Comparison of ENCODE assay signal across 18 cellular contexts in the genomic region with DNA sequence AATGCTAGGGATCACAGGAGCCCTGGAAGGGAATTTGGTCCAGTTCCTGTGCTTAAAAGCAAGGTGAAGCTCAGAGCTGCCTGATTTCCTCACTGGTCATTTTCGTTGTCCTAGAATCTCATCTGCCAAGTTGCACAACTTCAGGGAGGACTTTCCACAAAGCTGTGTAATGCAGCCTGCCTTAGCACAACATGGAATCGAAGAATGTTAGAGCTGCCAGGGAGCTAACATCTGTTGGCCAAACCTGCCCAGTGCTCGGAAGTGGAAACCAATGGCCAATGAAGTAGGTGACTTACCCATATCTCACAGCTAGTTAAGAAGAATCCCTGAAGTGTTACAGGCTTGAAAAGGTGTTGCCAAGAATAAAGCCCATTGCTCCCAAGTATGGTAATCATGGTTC.
"Had no signal": no experiment of that assay in that cellular context is flagged by ENCODE, and none has a peak within 500 bp of the region (broad histone marks: within the 10 kb centered on the region; RNA-seq: fewer than 3 reads in every experiment).

No MANE protein-coding gene starts in this region.

- ATAC-seq: activated T-helper 17 cell treated with anti-CD3 and anti-CD28 coated beads, Interleukin-2, amount 50 U/mL, for 72 hours; body of pancreas; effector memory CD8-positive, alpha-beta T cell; foreskin keratinocyte; left cardiac atrium; right cardiac atrium; stimulated activated naive B cell treated with anti-CD40 and anti-IgM and Interleukin-4, amounts not matched to agents 10 μg/mL and 1 μg/mL and 100 μg/mL, for 72 hours; WTC11 had no signal

- H3K36me3 Mint-ChIP-seq: immature natural killer cell; naive B cell; stimulated activated naive B cell treated with anti-CD40 and anti-IgM and Interleukin-4, amounts not matched to agents 10 μg/mL and 1 μg/mL and 100 μg/mL, for 72 hours; WTC11 had no signal

- H3K27ac ChIP-seq: body of pancreas, epithelial cell of prostate, foreskin keratinocyte had no signal

- H3K9me3 Mint-ChIP-seq: activated CD4-positive, alpha-beta T cell treated with anti-CD3 and anti-CD28 coated beads, Interleukin-2, amount 10 ng/mL, durations not matched to agents 24 days and 14 days; activated T-helper 17 cell treated with anti-CD3 and anti-CD28 coated beads, Interleukin-2, amount 50 U/mL, for 72 hours; dendritic cell treated with granulocyte-macrophage colony-stimulating factor and Interleukin-4, amounts not matched to agents 40 ng/mL and 50 ng/mL, for 4 days; effector memory CD8-positive, alpha-beta T cell; immature natural killer cell; WTC11 had no signal

- H3K27ac Mint-ChIP-seq: activated CD4-positive, alpha-beta T cell treated with anti-CD3 and anti-CD28 coated beads, Interleukin-2, amount 10 ng/mL, durations not matched to agents 24 days and 14 days; activated T-helper 17 cell treated with anti-CD3 and anti-CD28 coated beads, Interleukin-2, amount 50 U/mL, for 72 hours; dendritic cell treated with granulocyte-macrophage colony-stimulating factor and Interleukin-4, amounts not matched to agents 40 ng/mL and 50 ng/mL, for 4 days; naive B cell; stimulated activated naive B cell treated with anti-CD40 and anti-IgM and Interleukin-4, amounts not matched to agents 10 μg/mL and 1 μg/mL and 100 μg/mL, for 72 hours; T-helper 1 cell treated with Interleukin-12 subunit alpha and Interleukin-12 subunit beta and Interleukin-4 antibody, amounts not matched to agents 30 μg/mL and 1 μg/mL, for 36 hours; WTC11 had no signal

- H3K4me3 ChIP-seq: body of pancreas, lung had no signal

- H3K4me3 Mint-ChIP-seq: activated CD4-positive, alpha-beta T cell treated with anti-CD3 and anti-CD28 coated beads, Interleukin-2, amount 10 ng/mL, durations not matched to agents 24 days and 14 days; activated T-helper 17 cell treated with anti-CD3 and anti-CD28 coated beads, Interleukin-2, amount 50 U/mL, for 72 hours; dendritic cell treated with granulocyte-macrophage colony-stimulating factor and Interleukin-4, amounts not matched to agents 40 ng/mL and 50 ng/mL, for 4 days; effector memory CD8-positive, alpha-beta T cell; immature natural killer cell; naive B cell; stimulated activated naive B cell treated with anti-CD40 and anti-IgM and Interleukin-4, amounts not matched to agents 10 μg/mL and 1 μg/mL and 100 μg/mL, for 72 hours; T-helper 1 cell treated with Interleukin-12 subunit alpha and Interleukin-12 subunit beta and Interleukin-4 antibody, amounts not matched to agents 30 μg/mL and 1 μg/mL, for 36 hours; WTC11 had no signal

- H3K9me3 ChIP-seq: body of pancreas had no signal

- H3K27me3 Mint-ChIP-seq: activated CD4-positive, alpha-beta T cell treated with anti-CD3 and anti-CD28 coated beads, Interleukin-2, amount 10 ng/mL, durations not matched to agents 24 days and 14 days; activated T-helper 17 cell treated with anti-CD3 and anti-CD28 coated beads, Interleukin-2, amount 50 U/mL, for 72 hours; dendritic cell treated with granulocyte-macrophage colony-stimulating factor and Interleukin-4, amounts not matched to agents 40 ng/mL and 50 ng/mL, for 4 days; effector memory CD8-positive, alpha-beta T cell; naive B cell; stimulated activated naive B cell treated with anti-CD40 and anti-IgM and Interleukin-4, amounts not matched to agents 10 μg/mL and 1 μg/mL and 100 μg/mL, for 72 hours had no signal

- H3K4me1 ChIP-seq: foreskin keratinocyte had no signal

- H3K27me3 ChIP-seq: body of pancreas, foreskin keratinocyte had no signal

- DNase-seq: activated CD4-positive, alpha-beta T cell treated with anti-CD3 and anti-CD28 coated beads, Interleukin-2, amount 10 ng/mL, durations not matched to agents 24 days and 14 days; activated naive CD4-positive, alpha-beta T cell treated with anti-CD3 and anti-CD28 coated beads, Interleukin-2, amount 50 U/mL, for 16 hours; amniotic stem cell; body of pancreas; effector memory CD8-positive, alpha-beta T cell; foreskin keratinocyte; immature natural killer cell; left cardiac atrium; naive B cell; right cardiac atrium; stimulated activated naive B cell treated with anti-CD40 and anti-IgM and Interleukin-4, amounts not matched to agents 10 μg/mL and 1 μg/mL and 100 μg/mL, for 72 hours; trophoblast cell had no signal
